Comparison of ENCODE assay signal across 7 cellular contexts in the genomic region with DNA sequence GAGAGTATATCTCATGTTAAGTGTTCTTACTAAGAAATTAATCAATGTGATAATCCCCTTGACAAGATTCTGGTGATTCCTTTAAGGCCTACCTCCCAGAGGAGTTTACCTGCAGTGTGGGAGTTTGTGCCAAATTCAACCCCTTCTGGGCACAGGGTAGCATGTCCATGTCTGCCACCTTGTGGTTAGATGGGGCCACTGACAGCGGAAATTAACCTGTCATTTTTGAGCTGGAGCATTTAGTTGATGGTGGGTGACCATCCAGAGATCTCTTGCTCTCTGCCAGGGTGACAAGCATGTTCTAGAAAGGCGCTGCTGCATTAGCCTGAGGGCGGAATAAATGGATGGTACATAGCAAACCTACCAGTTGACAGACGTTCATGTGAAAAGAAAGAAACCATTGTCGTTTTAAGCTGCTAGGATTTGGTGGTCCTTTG.
DNase-seq lines count a peak whose midpoint lies in the region; TF ChIP-seq lines count a peak whose summit lies in the region.

No MANE protein-coding gene starts in this region.

- DNase-seq in H7 (peak; percentile 51), LHCN-M2 (ENCODE audit: low read depth) (peak; percentile 17), amniotic epithelial cell (ENCODE audit: low read depth) (peak; percentile 24), iPS-NIHi11 (ENCODE audit: low spot score) (peak; percentile 71)
- peak; percentile 58 for DNase-seq in stimulated activated CD4-positive, alpha-beta T cell treated with anti-CD3 and anti-CD28 coated beads, Interleukin-4, amount 100 ng/mL, for 24 hours

- H3K4me2 ChIP-seq in SU-DHL-6 (ENCODE audit: low read depth, low read length, poor library complexity, severe bottlenecking) = no peak overlapping the region

- no peak overlapping the region for H3K9ac ChIP-seq in SU-DHL-6 (ENCODE audit: low read length)

- H3K9me3 ChIP-seq in SU-DHL-6 (ENCODE audit: insufficient read depth, low read length) = no peaks in the 10 kb centered on the region

- no peaks in the 10 kb centered on the region for H3K79me2 ChIP-seq in SU-DHL-6 (ENCODE audit: insufficient read depth, low read length)

- no peak overlapping the region for H2AFZ ChIP-seq in SU-DHL-6 (ENCODE audit: low read depth, low read length, severe bottlenecking)

- no peaks in the 10 kb centered on the region for H3K36me3 ChIP-seq in H7 (replicated peaks; ENCODE audit: control insufficient read depth, insufficient read depth, low read length)
- H3K36me3 ChIP-seq in SU-DHL-6 (ENCODE audit: low read length) = no peaks in the 10 kb centered on the region

- H3K4me3 ChIP-seq in H7 (ENCODE audit: insufficient read depth, low read depth, low read length) (no peak overlapping the region), SU-DHL-6 (ENCODE audit: insufficient read depth, low read length, poor library complexity, severe bottlenecking) (no peak overlapping the region)

- H4K20me1 ChIP-seq in SU-DHL-6 (ENCODE audit: low read depth, low read length) = no peaks in the 10 kb centered on the region

- no peaks in the 10 kb centered on the region for H3F3A ChIP-seq in SU-DHL-6 (ENCODE audit: insufficient read depth)

- peak; percentile 79 for TF ChIP-seq CTCF in GM12874 (IDR thresholded peaks at IDR 0.05; ENCODE audit: insufficient read depth, low read depth, low read length)
- TF ChIP-seq CTCF in SU-DHL-6 (IDR thresholded peaks at IDR 0.05; ENCODE audit: insufficient read depth, low read length, poor library complexity, severe bottlenecking) = peak; percentile 72

- no peaks in the 10 kb centered on the region for H3K9me2 ChIP-seq in SU-DHL-6 (replicated peaks; ENCODE audit: insufficient read depth, low read length)

- no peak overlapping the region for H3K27ac ChIP-seq in SU-DHL-6 (ENCODE audit: low read depth, low read length)

- H3K27me3 ChIP-seq in H7 (ENCODE audit: control insufficient read depth, insufficient read depth, low read length) = no peaks in the 10 kb centered on the region
- H3K27me3 ChIP-seq in SU-DHL-6 (ENCODE audit: low read length) = no peaks in the 10 kb centered on the region

Comparison
In these comparisons a context has a peak if more than half of its experiments do, and no peak if none do; other contexts are left out.
1. DNase-seq: peak in every context shown above with its lines; median percentile 71 in iPS-NIHi11; 58 in stimulated activated CD4-positive, alpha-beta T cell treated with anti-CD3 and anti-CD28 coated beads, Interleukin-4, amount 100 ng/mL, for 24 hours; 51 in H7; 24 in amniotic epithelial cell; 17 in LHCN-M2.